1 cellular context compared by ENCODE assay signal in the genomic region with DNA sequence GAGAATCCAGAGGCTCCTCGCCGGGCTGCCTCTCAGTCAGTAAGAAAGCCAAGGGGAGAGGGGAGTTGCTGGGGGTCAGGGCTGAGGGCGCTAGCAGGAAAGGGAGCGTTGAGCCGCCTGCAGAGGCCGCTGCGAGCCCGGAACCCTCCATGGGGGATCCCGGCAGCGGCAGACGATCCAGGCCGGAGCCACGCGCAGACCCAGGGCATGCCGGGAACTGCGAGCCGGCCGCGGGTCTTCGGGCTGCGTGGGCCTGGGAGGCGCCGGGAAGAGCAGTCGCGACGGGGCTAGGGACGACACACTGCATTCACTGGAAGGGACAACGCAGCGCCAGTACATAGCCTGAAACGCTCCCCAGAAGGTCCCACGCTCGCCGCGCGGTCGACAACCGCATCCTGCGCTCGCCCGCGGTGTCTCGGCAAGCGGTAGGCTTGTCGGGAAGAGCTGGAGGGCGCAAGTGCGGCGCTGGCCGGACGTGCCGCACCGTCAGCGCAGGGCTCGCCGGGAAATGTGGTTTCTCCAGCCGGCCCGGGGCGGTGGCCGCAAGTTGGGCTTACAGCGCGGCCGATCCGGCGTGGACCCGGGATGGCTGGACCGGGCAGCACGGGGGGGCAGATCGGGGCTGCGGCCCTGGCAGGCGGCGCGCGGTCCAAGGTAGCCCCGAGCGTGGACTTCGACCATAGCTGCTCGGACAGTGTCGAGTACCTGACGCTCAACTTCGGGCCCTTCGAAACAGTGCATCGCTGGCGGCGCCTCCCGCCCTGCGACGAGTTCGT.
TF ChIP-seq lines count a peak whose summit lies in the region.

Gene LZTR1, plus strand, starts transcription at position 511 of the 776 bp plus-strand sequence. Its CDS starts 75 bp downstream, at position 586.

TF ChIP-seq in HepG2, 621 proteins besides CTCF, POLR2A, EP300 and RAD21 (continued from another document and continues in another):
- no peak for TF ChIP-seq GTF2F1 (IDR thresholded peaks at IDR 0.05; ENCODE audit: low read length)
- TF ChIP-seq, protein P1, sequence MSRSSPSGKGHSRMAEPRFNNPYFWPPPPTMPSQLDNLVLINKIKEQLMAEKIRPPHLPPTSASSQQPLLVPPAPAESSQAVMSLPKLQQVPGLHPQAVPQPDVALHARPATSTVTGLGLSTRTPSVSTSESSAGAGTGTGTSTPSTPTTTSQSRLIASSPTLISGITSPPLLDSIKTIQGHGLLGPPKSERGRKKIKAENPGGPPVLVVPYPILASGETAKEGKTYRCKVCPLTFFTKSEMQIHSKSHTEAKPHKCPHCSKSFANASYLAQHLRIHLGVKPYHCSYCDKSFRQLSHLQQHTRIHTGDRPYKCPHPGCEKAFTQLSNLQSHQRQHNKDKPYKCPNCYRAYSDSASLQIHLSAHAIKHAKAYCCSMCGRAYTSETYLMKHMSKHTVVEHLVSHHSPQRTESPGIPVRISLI (CRISPR knock-in tag; IDR thresholded peaks at IDR 0.05; ENCODE audit: borderline replicate concordance) = peak; percentile 62; the same call in 1 of the 2 replicates
- TF ChIP-seq SATB2 (CRISPR knock-in tag; IDR thresholded peaks at IDR 0.05) = peak; percentile 96
- TF ChIP-seq ZNF18 (CRISPR knock-in tag; IDR thresholded peaks at IDR 0.05; ENCODE audit: insufficient replicate concordance) = peak; percentile 94
- 0 out of 2 replicates have a peak, but pooled peaks have one; percentile 69 for TF ChIP-seq ZNF180 (CRISPR knock-in tag; IDR thresholded peaks at IDR 0.05; ENCODE audit: borderline replicate concordance, low read depth)
- no peak for TF ChIP-seq CHD2 (IDR thresholded peaks at IDR 0.05; ENCODE audit: low read depth, low read length)
- TF ChIP-seq ZNF577 (CRISPR knock-in tag; IDR thresholded peaks at IDR 0.05; ENCODE audit: borderline replicate concordance, low read depth) = 0 out of 2 replicates have a peak, but pooled peaks have one; percentile 9
- peak; percentile 61 for TF ChIP-seq MED8 (CRISPR knock-in tag; IDR thresholded peaks at IDR 0.05; ENCODE audit: insufficient replicate concordance)
- TF ChIP-seq TBX3 (IDR thresholded peaks at IDR 0.05; ENCODE audit: borderline replicate concordance) = peak; percentile 40; the same call in 1 of the 2 replicates
- peak; percentile 96 for TF ChIP-seq ZNF407 (CRISPR knock-in tag; IDR thresholded peaks at IDR 0.05; ENCODE audit: not compliant biosample characterization)
- TF ChIP-seq, protein P2, sequence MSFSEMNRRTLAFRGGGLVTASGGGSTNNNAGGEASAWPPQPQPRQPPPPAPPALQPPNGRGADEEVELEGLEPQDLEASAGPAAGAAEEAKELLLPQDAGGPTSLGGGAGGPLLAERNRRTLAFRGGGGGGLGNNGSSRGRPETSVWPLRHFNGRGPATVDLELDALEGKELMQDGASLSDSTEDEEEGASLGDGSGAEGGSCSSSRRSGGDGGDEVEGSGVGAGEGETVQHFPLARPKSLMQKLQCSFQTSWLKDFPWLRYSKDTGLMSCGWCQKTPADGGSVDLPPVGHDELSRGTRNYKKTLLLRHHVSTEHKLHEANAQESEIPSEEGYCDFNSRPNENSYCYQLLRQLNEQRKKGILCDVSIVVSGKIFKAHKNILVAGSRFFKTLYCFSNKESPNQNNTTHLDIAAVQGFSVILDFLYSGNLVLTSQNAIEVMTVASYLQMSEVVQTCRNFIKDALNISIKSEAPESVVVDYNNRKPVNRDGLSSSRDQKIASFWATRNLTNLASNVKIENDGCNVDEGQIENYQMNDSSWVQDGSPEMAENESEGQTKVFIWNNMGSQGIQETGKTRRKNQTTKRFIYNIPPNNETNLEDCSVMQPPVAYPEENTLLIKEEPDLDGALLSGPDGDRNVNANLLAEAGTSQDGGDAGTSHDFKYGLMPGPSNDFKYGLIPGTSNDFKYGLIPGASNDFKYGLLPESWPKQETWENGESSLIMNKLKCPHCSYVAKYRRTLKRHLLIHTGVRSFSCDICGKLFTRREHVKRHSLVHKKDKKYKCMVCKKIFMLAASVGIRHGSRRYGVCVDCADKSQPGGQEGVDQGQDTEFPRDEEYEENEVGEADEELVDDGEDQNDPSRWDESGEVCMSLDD (CRISPR knock-in tag; IDR thresholded peaks at IDR 0.05; ENCODE audit: borderline replicate concordance) = peak; percentile 92
- TF ChIP-seq PBX2 (CRISPR knock-in tag; IDR thresholded peaks at IDR 0.05) = no peak
- no peak for TF ChIP-seq ZNF136 (CRISPR knock-in tag; IDR thresholded peaks at IDR 0.05; ENCODE audit: low read depth)
- no peak; the same call in 1 of the 2 replicates for TF ChIP-seq ZKSCAN5 (CRISPR knock-in tag; IDR thresholded peaks at IDR 0.05)
- TF ChIP-seq, protein P3, sequence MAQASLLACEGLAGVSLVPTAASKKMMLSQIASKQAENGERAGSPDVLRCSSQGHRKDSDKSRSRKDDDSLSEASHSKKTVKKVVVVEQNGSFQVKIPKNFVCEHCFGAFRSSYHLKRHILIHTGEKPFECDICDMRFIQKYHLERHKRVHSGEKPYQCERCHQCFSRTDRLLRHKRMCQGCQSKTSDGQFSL (CRISPR knock-in tag; IDR thresholded peaks at IDR 0.05) = peak; percentile 63; the same call in 1 of the 2 replicates
- peak; percentile 92 for TF ChIP-seq MEF2D (CRISPR knock-in tag; IDR thresholded peaks at IDR 0.05)
- peak; percentile 91 for TF ChIP-seq SALL2 (CRISPR knock-in tag; IDR thresholded peaks at IDR 0.05)
- peak; percentile 93 for TF ChIP-seq ZNF891 (CRISPR knock-in tag; IDR thresholded peaks at IDR 0.05)
- peak; percentile 82 for TF ChIP-seq ZNF883 (CRISPR knock-in tag; IDR thresholded peaks at IDR 0.05; ENCODE audit: not compliant biosample characterization)
- TF ChIP-seq HNRNPK (IDR thresholded peaks at IDR 0.05; ENCODE audit: low read depth, low read length, poor library complexity, severe bottlenecking) = peak; percentile 75
- no peak; the same call in 1 of the 2 replicates for TF ChIP-seq PAX8 (CRISPR knock-in tag; IDR thresholded peaks at IDR 0.05; ENCODE audit: borderline replicate concordance)
- no peak for TF ChIP-seq TERF1 (CRISPR knock-in tag; IDR thresholded peaks at IDR 0.05)
- TF ChIP-seq, protein P4, sequence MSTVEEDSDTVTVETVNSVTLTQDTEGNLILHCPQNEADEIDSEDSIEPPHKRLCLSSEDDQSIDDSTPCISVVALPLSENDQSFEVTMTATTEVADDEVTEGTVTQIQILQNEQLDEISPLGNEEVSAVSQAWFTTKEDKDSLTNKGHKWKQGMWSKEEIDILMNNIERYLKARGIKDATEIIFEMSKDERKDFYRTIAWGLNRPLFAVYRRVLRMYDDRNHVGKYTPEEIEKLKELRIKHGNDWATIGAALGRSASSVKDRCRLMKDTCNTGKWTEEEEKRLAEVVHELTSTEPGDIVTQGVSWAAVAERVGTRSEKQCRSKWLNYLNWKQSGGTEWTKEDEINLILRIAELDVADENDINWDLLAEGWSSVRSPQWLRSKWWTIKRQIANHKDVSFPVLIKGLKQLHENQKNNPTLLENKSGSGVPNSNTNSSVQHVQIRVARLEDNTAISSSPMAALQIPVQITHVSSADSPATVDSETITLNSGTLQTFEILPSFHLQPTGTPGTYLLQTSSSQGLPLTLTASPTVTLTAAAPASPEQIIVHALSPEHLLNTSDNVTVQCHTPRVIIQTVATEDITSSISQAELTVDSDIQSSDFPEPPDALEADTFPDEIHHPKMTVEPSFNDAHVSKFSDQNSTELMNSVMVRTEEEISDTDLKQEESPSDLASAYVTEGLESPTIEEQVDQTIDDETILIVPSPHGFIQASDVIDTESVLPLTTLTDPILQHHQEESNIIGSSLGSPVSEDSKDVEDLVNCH (CRISPR knock-in tag; IDR thresholded peaks at IDR 0.05) = no peak; the same call in 1 of the 2 replicates
- no peak; the same call in 1 of the 2 replicates for TF ChIP-seq ZNF83 (CRISPR knock-in tag; IDR thresholded peaks at IDR 0.05; ENCODE audit: borderline replicate concordance)
- TF ChIP-seq CENPT (CRISPR knock-in tag; IDR thresholded peaks at IDR 0.05; ENCODE audit: low read depth) = no peak
- peak; percentile 96 for TF ChIP-seq AGO1 (IDR thresholded peaks at IDR 0.05; ENCODE audit: low read depth, low read length, poor library complexity, severe bottlenecking)
- peak; percentile 95; the same call in 1 of the 2 replicates for TF ChIP-seq E2F2 (CRISPR knock-in tag; IDR thresholded peaks at IDR 0.05; ENCODE audit: borderline replicate concordance)
- peak; percentile 88 for TF ChIP-seq ZNF775 (CRISPR knock-in tag; IDR thresholded peaks at IDR 0.05; ENCODE audit: borderline replicate concordance)
